Comparison of ENCODE assay signal across 8 cellular contexts in genomic region chr9:94639045-94639995, GRCh38. TPM values are rescaled to one million over a fixed set of nuclear protein-coding genes. Genes with fewer than 3 reads are reported as not detected.
DNase-seq lines count a peak whose midpoint lies in the region; ATAC-seq, FAIRE-seq and TF ChIP-seq lines count a peak whose summit lies in the region.

FBP1 (minus strand) TSS chr9:94639518; CDS start chr9:94639310, 208 bp downstream.

- H3K27ac ChIP-seq in esophagus muscularis mucosa (replicated peaks in 1 of 4) (peak within 1 kb of the TSS in 3 of 4 donors; percentile 28 to 41 (median 39)), transverse colon (peak within 1 kb of the TSS; percentile 68 to 78 (median 74))

- H3K27ac Mint-ChIP-seq in natural killer cell treated with Interleukin-12 subunit alpha and Interleukin-12 subunit beta and Interleukin-15 and Interleukin-18, amount 100 ng/mL, for 72 hours = peak within 1 kb of the TSS; percentile 80 to 89

- ATAC-seq in natural killer cell treated with Interleukin-12 subunit alpha and Interleukin-12 subunit beta and Interleukin-15 and Interleukin-18, amount 100 ng/mL, for 72 hours = peak; percentile 87 to 88

- TF ChIP-seq EP300 in esophagus muscularis mucosa (IDR thresholded peaks at IDR 0.05) (no peak), transverse colon (IDR thresholded peaks at IDR 0.05; ENCODE audit: low read depth) (no peak)

- H3K9me3 Mint-ChIP-seq in natural killer cell treated with Interleukin-12 subunit alpha and Interleukin-12 subunit beta and Interleukin-15 and Interleukin-18, amount 100 ng/mL, for 72 hours = no peaks in the 10 kb centered on the region

- in situ Hi-C loops in transverse colon (cut with MboI; ENCODE audit: low pct_ligation_motif_present in 1 of 4, low pct_unique_long_range_greater_than_20kb in 1 of 4, low sequenced_read_pairs in 3 of 4) = no loop called here

- peak; percentile 57 for FAIRE-seq in GM12891 (lab: Jason Lieb, UNC)

- WGBS in esophagus muscularis mucosa = 9% methylated on average over 38 of the region's 80 CpGs
- WGBS in transverse colon (ENCODE audit: low coverage in 1 of 2), 2 donors = 1 to 20% methylated on average over 2 to 58 of the region's 80 CpGs

- intact Hi-C loops in esophagus muscularis mucosa (cut with DNase I) = no loop called here
- intact Hi-C loops in transverse colon (cut with DNase I; ENCODE audit: low total_unique reads) = no loop called here

- H3K27me3 Mint-ChIP-seq in natural killer cell treated with Interleukin-12 subunit alpha and Interleukin-12 subunit beta and Interleukin-15 and Interleukin-18, amount 100 ng/mL, for 72 hours = no peaks in the 10 kb centered on the region

- no peak for TF ChIP-seq CTCF in esophagus muscularis mucosa (IDR thresholded peaks at IDR 0.05)
- TF ChIP-seq CTCF in transverse colon (IDR thresholded peaks at IDR 0.05) = no peak

- H3K9me3 ChIP-seq in esophagus muscularis mucosa (no peaks in the 10 kb centered on the region), transverse colon (no peaks in the 10 kb centered on the region)

- no peak for TF ChIP-seq POLR2A in GM12891 (IDR thresholded peaks at IDR 0.05; ENCODE audit: low read depth, low read length)
- no peak for TF ChIP-seq POLR2A in esophagus muscularis mucosa (IDR thresholded peaks at IDR 0.05; ENCODE audit: low read depth)
- peak; percentile 41 for TF ChIP-seq POLR2A in transverse colon (IDR thresholded peaks at IDR 0.05)

- peaks cover 0 to 18% (median 16%) of the 10 kb centered on the region in 4 donors for H3K4me1 ChIP-seq in esophagus muscularis mucosa
- peaks cover 0 to 18% (median 14%) of the 10 kb centered on the region in 4 donors for H3K4me1 ChIP-seq in transverse colon

- peak within 1 kb of the TSS; percentile 97 for H3K4me3 Mint-ChIP-seq in natural killer cell treated with Interleukin-12 subunit alpha and Interleukin-12 subunit beta and Interleukin-15 and Interleukin-18, amount 100 ng/mL, for 72 hours

- no peaks in the 10 kb centered on the region for H3K36me3 ChIP-seq in esophagus muscularis mucosa
- no peaks in the 10 kb centered on the region for H3K36me3 ChIP-seq in transverse colon

- peaks cover 17 to 25% of the 10 kb centered on the region in 2 donors for H3K4me1 Mint-ChIP-seq in natural killer cell treated with Interleukin-12 subunit alpha and Interleukin-12 subunit beta and Interleukin-15 and Interleukin-18, amount 100 ng/mL, for 72 hours (ENCODE audit: low read depth in 2 of 2)

- peaks cover 5 to 19% (median 7%) of the 10 kb centered on the region in 4 donors for H3K27me3 ChIP-seq in esophagus muscularis mucosa
- no peaks in the 10 kb centered on the region for H3K27me3 ChIP-seq in transverse colon

- H3K4me3 ChIP-seq in esophagus muscularis mucosa = peak within 1 kb of the TSS; percentile 56 to 69 (median 62)
- peak within 1 kb of the TSS; percentile 38 to 68 (median 58) for H3K4me3 ChIP-seq in transverse colon

- DNase-seq in GM12891 (ENCODE audit: insufficient read length, low spot score) = peak; percentile 33
- peak; percentile 71 to 87 for DNase-seq in Kasumi-1 (lab: John Stamatoyannopoulos, UW)
- DNase-seq in activated T-cell treated with anti-CD3 and anti-CD28 coated beads for 4 hours = peak; percentile 21
- DNase-seq in esophagus muscularis mucosa (ENCODE audit: extremely low spot score) = no peak
- peak; percentile 72 for DNase-seq in natural killer cell treated with Interleukin-12 subunit alpha and Interleukin-12 subunit beta and Interleukin-15 and Interleukin-18, amount 100 ng/mL, for 72 hours (ENCODE audit: low spot score)
- DNase-seq in transverse colon = peak; percentile 77
- DNase-seq in NAMALWA (ENCODE audit: low spot score) = no peak
- DNase-seq in NCI-H2081 treated with DMSO at 0.1 percent for 48 hours (lab: John Stamatoyannopoulos, UW) = no peak

- no peaks in the 10 kb centered on the region for H3K36me3 Mint-ChIP-seq in natural killer cell treated with Interleukin-12 subunit alpha and Interleukin-12 subunit beta and Interleukin-15 and Interleukin-18, amount 100 ng/mL, for 72 hours

TF ChIP-seq in GM12891, 5 proteins besides CTCF, POLR2A, EP300 and RAD21:
- TF ChIP-seq SPI1 (IDR thresholded peaks at IDR 0.05; ENCODE audit: low read depth, low read length) = no peak
- TF ChIP-seq POLR2AphosphoS5 (IDR thresholded peaks at IDR 0.05; ENCODE audit: low read depth, low read length) = no peak
- no peak for TF ChIP-seq POU2F2 (IDR thresholded peaks at IDR 0.05; ENCODE audit: low read depth, low read length)
- no peak for TF ChIP-seq TAF1 (IDR thresholded peaks at IDR 0.05; ENCODE audit: low read depth, low read length)
- TF ChIP-seq PAX5 (IDR thresholded peaks at IDR 0.05; ENCODE audit: insufficient read depth, low read length, severe bottlenecking) = no peak

RNA-seq across cellular contexts. Expression of gene FBP1, which starts in this region (rescaled TPM):
- polyA plus RNA-seq in GM12891 (2012; ENCODE audit: low read depth, missing spikeins) = 0.64 TPM
- 1 to 10 TPM; 1.2 to 4.6 (median 2.2) TPM for total RNA-seq in esophagus muscularis mucosa
- 1 to 10 TPM; 1.4 to 4.9 TPM for total RNA-seq in natural killer cell treated with Interleukin-12 subunit alpha and Interleukin-12 subunit beta and Interleukin-15 and Interleukin-18, amount 100 ng/mL, for 72 hours
- 10 to 100 TPM; 21.3 to 55.7 (median 44.6) TPM for total RNA-seq in transverse colon

Comparison
In these comparisons a context has a peak if more than half of its experiments do, and no peak if none do; other contexts are left out.
1. DNase-seq: peak in GM12891 (single experiment), Kasumi-1 (2 of 2), activated T-cell treated with anti-CD3 and anti-CD28 coated beads for 4 hours (single experiment), natural killer cell treated with Interleukin-12 subunit alpha and Interleukin-12 subunit beta and Interleukin-15 and Interleukin-18, amount 100 ng/mL, for 72 hours (single experiment) and transverse colon (single experiment); none in esophagus muscularis mucosa (single experiment), NAMALWA (single experiment) and NCI-H2081 treated with DMSO at 0.1 percent for 48 hours (single experiment).